18 cellular contexts compared by ENCODE assay signal in genomic region chr5:61991426-61991825, GRCh38.
A peak's percentile ranks its signal among the peaks of the same experiment; 100 is the strongest.
DNase-seq lines count a peak whose midpoint lies in the region; TF ChIP-seq lines count a peak whose summit lies in the region.
"Had no signal": no experiment of that assay in that cellular context is flagged by ENCODE, and none has a peak within 500 bp of the region (broad histone marks: within the 10 kb centered on the region; RNA-seq: fewer than 3 reads in every experiment).

No MANE protein-coding gene starts in this region.

- no peaks in the 10 kb centered on the region for H3K4me1 Mint-ChIP-seq in nephron
- H3K4me1 Mint-ChIP-seq: IgD-negative memory B cell had no signal

- TF ChIP-seq CTCF in nephron (IDR thresholded peaks at IDR 0.05; ENCODE audit: unreplicated experiment in 3 of 3) = no peak

- no peaks in the 10 kb centered on the region for H3K36me3 Mint-ChIP-seq in nephron (ENCODE audit: low read depth)
- H3K36me3 Mint-ChIP-seq: IgD-negative memory B cell had no signal

- DNase-seq in NCI-H1105 treated with DMSO at 0.1 percent for 48 hours (lab: John Stamatoyannopoulos, UW) = peak; percentile 3
- no peak for DNase-seq in NCI-H1105 (lab: John Stamatoyannopoulos, UW)
- peak; percentile 4 for DNase-seq in HuH-7 (ENCODE audit: low spot score)
- peak; percentile 45 for DNase-seq in NCI-H69 (lab: John Stamatoyannopoulos, UW)
- DNase-seq in NCI-H2196 treated with DMSO at 0.1 percent for 48 hours (lab: John Stamatoyannopoulos, UW; ENCODE audit: unreplicated experiment) = no peak
- DNase-seq in epidermal melanocyte (ENCODE audit: insufficient read length, low spot score) = no peak
- DNase-seq in cortex of kidney (lab: John Stamatoyannopoulos, UW) = no peak
- DNase-seq: ACHN; CD4-positive, alpha-beta T cell; DMS153; MV-4-11; NCI-H2029 treated with DMSO at 0.1 percent for 48 hours; NCI-H2171 treated with DMSO at 0.1 percent for 48 hours; NCI-H510A; NCI-H82; Right ventricle myocardium superior had no signal

- H3K27ac Mint-ChIP-seq in nephron = peak overlapping the region in 2 of 3 experiments; percentile 11 to 46
- H3K27ac Mint-ChIP-seq: CD4-positive, alpha-beta T cell; IgD-negative memory B cell had no signal

- no peak overlapping the region for H3K4me3 Mint-ChIP-seq in nephron
- H3K4me3 Mint-ChIP-seq: CD4-positive, alpha-beta T cell; IgD-negative memory B cell had no signal

- peaks cover 4% of the 10 kb centered on the region for H3K9me3 Mint-ChIP-seq in nephron
- H3K9me3 Mint-ChIP-seq: CD4-positive, alpha-beta T cell had no signal

- H3K27me3 Mint-ChIP-seq in nephron (ENCODE audit: low read depth) = no peaks in the 10 kb centered on the region
- H3K27me3 Mint-ChIP-seq: CD4-positive, alpha-beta T cell had no signal

Comparison
In these comparisons a context has a peak if more than half of its experiments do, and no peak if none do; other contexts are left out.
1. DNase-seq: peak in NCI-H1105 treated with DMSO at 0.1 percent for 48 hours (single experiment), HuH-7 (single experiment) and NCI-H69 (single experiment); none in NCI-H1105 (single experiment), NCI-H2196 treated with DMSO at 0.1 percent for 48 hours (single experiment), epidermal melanocyte (single experiment) and cortex of kidney (single experiment).